ENCODE assay signal across 1 cellular context in the genomic region with DNA sequence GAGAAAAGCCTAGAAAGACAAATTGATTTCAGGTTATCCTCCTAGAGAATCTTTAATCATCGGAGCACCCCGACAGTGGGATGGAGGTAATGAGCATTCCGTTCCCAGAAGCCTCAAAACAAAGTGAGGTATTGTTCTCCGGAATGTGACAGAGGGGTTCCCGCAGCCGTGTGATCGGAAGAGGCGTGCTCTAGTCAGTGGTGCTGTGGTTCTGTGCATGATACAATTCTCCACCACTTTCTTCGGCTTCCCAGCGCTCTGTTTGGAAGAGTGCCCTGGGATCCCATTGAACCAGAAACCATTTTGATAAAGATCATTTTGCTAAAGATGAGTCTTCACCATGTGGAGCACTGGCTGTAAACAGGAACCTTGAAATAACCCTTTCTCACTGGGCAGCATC.
TF ChIP-seq lines count a peak whose summit lies in the region.

No MANE protein-coding gene starts in this region.

TF ChIP-seq in GM23338, 12 proteins besides CTCF, POLR2A, EP300 and RAD21 (continued from another document):
- TF ChIP-seq, protein P1, sequence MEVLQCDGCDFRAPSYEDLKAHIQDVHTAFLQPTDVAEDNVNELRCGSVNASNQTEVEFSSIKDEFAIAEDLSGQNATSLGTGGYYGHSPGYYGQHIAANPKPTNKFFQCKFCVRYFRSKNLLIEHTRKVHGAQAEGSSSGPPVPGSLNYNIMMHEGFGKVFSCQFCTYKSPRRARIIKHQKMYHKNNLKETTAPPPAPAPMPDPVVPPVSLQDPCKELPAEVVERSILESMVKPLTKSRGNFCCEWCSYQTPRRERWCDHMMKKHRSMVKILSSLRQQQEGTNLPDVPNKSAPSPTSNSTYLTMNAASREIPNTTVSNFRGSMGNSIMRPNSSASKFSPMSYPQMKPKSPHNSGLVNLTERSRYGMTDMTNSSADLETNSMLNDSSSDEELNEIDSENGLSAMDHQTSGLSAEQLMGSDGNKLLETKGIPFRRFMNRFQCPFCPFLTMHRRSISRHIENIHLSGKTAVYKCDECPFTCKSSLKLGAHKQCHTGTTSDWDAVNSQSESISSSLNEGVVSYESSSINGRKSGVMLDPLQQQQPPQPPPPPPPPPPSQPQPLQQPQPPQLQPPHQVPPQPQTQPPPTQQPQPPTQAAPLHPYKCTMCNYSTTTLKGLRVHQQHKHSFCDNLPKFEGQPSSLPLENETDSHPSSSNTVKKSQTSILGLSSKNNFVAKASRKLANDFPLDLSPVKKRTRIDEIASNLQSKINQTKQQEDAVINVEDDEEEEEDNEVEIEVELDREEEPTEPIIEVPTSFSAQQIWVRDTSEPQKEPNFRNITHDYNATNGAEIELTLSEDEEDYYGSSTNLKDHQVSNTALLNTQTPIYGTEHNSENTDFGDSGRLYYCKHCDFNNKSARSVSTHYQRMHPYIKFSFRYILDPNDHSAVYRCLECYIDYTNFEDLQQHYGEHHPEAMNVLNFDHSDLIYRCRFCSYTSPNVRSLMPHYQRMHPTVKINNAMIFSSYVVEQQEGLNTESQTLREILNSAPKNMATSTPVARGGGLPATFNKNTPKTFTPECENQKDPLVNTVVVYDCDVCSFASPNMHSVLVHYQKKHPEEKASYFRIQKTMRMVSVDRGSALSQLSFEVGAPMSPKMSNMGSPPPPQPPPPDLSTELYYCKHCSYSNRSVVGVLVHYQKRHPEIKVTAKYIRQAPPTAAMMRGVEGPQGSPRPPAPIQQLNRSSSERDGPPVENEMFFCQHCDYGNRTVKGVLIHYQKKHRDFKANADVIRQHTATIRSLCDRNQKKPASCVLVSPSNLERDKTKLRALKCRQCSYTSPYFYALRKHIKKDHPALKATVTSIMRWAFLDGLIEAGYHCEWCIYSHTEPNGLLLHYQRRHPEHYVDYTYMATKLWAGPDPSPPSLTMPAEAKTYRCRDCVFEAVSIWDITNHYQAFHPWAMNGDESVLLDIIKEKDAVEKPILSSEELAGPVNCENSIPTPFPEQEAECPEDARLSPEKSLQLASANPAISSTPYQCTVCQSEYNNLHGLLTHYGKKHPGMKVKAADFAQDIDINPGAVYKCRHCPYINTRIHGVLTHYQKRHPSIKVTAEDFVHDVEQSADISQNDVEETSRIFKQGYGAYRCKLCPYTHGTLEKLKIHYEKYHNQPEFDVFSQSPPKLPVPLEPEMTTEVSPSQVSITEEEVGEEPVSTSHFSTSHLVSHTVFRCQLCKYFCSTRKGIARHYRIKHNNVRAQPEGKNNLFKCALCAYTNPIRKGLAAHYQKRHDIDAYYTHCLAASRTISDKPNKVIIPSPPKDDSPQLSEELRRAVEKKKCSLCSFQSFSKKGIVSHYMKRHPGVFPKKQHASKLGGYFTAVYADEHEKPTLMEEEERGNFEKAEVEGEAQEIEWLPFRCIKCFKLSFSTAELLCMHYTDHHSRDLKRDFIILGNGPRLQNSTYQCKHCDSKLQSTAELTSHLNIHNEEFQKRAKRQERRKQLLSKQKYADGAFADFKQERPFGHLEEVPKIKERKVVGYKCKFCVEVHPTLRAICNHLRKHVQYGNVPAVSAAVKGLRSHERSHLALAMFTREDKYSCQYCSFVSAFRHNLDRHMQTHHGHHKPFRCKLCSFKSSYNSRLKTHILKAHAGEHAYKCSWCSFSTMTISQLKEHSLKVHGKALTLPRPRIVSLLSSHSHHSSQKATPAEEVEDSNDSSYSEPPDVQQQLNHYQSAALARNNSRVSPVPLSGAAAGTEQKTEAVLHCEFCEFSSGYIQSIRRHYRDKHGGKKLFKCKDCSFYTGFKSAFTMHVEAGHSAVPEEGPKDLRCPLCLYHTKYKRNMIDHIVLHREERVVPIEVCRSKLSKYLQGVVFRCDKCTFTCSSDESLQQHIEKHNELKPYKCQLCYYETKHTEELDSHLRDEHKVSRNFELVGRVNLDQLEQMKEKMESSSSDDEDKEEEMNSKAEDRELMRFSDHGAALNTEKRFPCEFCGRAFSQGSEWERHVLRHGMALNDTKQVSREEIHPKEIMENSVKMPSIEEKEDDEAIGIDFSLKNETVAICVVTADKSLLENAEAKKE (CRISPR knock-in tag; IDR thresholded peaks at IDR 0.05): no peak
- no peak for TF ChIP-seq ZNF331 (CRISPR knock-in tag; IDR thresholded peaks at IDR 0.05; ENCODE audit: low read depth)
- TF ChIP-seq, protein P2, sequence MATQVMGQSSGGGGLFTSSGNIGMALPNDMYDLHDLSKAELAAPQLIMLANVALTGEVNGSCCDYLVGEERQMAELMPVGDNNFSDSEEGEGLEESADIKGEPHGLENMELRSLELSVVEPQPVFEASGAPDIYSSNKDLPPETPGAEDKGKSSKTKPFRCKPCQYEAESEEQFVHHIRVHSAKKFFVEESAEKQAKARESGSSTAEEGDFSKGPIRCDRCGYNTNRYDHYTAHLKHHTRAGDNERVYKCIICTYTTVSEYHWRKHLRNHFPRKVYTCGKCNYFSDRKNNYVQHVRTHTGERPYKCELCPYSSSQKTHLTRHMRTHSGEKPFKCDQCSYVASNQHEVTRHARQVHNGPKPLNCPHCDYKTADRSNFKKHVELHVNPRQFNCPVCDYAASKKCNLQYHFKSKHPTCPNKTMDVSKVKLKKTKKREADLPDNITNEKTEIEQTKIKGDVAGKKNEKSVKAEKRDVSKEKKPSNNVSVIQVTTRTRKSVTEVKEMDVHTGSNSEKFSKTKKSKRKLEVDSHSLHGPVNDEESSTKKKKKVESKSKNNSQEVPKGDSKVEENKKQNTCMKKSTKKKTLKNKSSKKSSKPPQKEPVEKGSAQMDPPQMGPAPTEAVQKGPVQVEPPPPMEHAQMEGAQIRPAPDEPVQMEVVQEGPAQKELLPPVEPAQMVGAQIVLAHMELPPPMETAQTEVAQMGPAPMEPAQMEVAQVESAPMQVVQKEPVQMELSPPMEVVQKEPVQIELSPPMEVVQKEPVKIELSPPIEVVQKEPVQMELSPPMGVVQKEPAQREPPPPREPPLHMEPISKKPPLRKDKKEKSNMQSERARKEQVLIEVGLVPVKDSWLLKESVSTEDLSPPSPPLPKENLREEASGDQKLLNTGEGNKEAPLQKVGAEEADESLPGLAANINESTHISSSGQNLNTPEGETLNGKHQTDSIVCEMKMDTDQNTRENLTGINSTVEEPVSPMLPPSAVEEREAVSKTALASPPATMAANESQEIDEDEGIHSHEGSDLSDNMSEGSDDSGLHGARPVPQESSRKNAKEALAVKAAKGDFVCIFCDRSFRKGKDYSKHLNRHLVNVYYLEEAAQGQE (IDR thresholded peaks at IDR 0.05; ENCODE audit: unreplicated experiment): no peak
- no peak for TF ChIP-seq EZH2 (IDR thresholded peaks at IDR 0.05; ENCODE audit: low read depth, unreplicated experiment)
- no peak for TF ChIP-seq ZNF114 (CRISPR knock-in tag; IDR thresholded peaks at IDR 0.05)
